8 cellular contexts compared by ENCODE assay signal in the genomic region with DNA sequence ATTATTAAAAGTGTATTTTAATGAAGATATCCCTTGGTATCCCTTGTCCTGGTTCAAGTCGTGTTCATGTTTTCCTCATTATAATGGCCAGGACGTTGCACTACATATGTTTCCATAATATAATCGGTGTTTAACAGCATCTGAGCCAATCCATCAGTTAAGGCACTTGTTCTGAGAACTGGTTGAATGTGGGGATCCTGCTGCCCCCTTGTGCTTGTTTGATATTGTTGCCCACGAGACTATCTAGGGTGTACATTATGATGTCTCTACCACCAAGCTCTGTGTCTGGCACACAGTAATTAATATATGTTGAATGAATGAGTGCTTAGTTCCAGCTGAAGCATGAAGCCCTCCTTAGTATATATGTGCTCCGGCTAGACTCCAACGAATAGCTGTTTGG.
DNase-seq lines count a peak whose midpoint lies in the region; ATAC-seq and TF ChIP-seq lines count a peak whose summit lies in the region.

No MANE protein-coding gene starts in this region.

- ATAC-seq in heart right ventricle (no peak), Right ventricle myocardium superior (ENCODE audit: poor library complexity) (no peak), HG03378 (IDR thresholded peaks at IDR 0.05; ENCODE audit: unreplicated experiment) (peak; percentile 59), GM19463 (IDR thresholded peaks at IDR 0.05; ENCODE audit: unreplicated experiment) (no peak)

- no peaks in the 10 kb centered on the region for H3K79me2 ChIP-seq in OCI-LY3 (ENCODE audit: low read length)

- H3K4me3 ChIP-seq in heart right ventricle: no peak overlapping the region
- H3K4me3 ChIP-seq in OCI-LY3 (ENCODE audit: low read length): no peak overlapping the region
- no peak overlapping the region for H3K4me3 ChIP-seq in transverse colon

- DNase-seq in heart right ventricle (no peak), Right ventricle myocardium superior (no peak), globus pallidus (ENCODE audit: low spot score) (peak; percentile 55), transverse colon (peak; percentile 49)
- DNase-seq in activated naive CD4-positive, alpha-beta T cell treated with anti-CD3 and anti-CD28 coated beads, Interleukin-2, amount 50 U/mL, for 16 hours: no peak

- no peak for TF ChIP-seq EP300 in transverse colon (IDR thresholded peaks at IDR 0.05; ENCODE audit: low read depth)

- no peak for TF ChIP-seq POLR2A in transverse colon (IDR thresholded peaks at IDR 0.05)

- intact Hi-C loops in heart right ventricle (cut with DNase I) (loop anchor here in 8 of 10 donors (1.0 to 10.0 kb wide), 6 partner anchors 191 to 201 kb away; partner anchors contain the start of gene CACNA1E (in 3 of the 8)), Right ventricle myocardium superior (cut with DNase I) (loop anchor here (2.0 kb wide), 1 partner anchor 197 kb away; no protein-coding TSS in a partner anchor), transverse colon (cut with DNase I; ENCODE audit: low total_unique reads) (no loop called here)

- no peaks in the 10 kb centered on the region for H3K4me1 ChIP-seq in heart right ventricle
- H3K4me1 ChIP-seq in OCI-LY3 (ENCODE audit: low read length): no peaks in the 10 kb centered on the region
- no peaks in the 10 kb centered on the region for H3K4me1 ChIP-seq in transverse colon

- H3K36me3 ChIP-seq in heart right ventricle (no peaks in the 10 kb centered on the region), OCI-LY3 (replicated peaks; ENCODE audit: low read depth, low read length) (no peaks in the 10 kb centered on the region), transverse colon (no peaks in the 10 kb centered on the region)

- H3K4me2 ChIP-seq in OCI-LY3 (ENCODE audit: low read length): no peak overlapping the region

- TF ChIP-seq CTCF in heart right ventricle (IDR thresholded peaks at IDR 0.05): peak in 7 of 9 donors; percentile 27 to 55 (median 45)
- TF ChIP-seq CTCF in OCI-LY3 (IDR thresholded peaks at IDR 0.05; ENCODE audit: low read depth, low read length): peak; percentile 64
- peak; percentile 22 to 62 (median 45) for TF ChIP-seq CTCF in transverse colon (IDR thresholded peaks at IDR 0.05)

- H3K9me3 ChIP-seq in heart right ventricle: peaks cover 0 to 3% (median 0%) of the 10 kb centered on the region in 11 donors
- no peaks in the 10 kb centered on the region for H3K9me3 ChIP-seq in OCI-LY3 (ENCODE audit: insufficient read depth, low read length)
- H3K9me3 ChIP-seq in transverse colon: no peaks in the 10 kb centered on the region

- no peak overlapping the region for H3K27ac ChIP-seq in heart right ventricle
- H3K27ac ChIP-seq in OCI-LY3 (ENCODE audit: low read length): no peak overlapping the region
- no peak overlapping the region for H3K27ac ChIP-seq in transverse colon

- no peak overlapping the region for H2AFZ ChIP-seq in OCI-LY3 (ENCODE audit: low read depth, low read length)

- 34 to 41% methylated on average over 6 of the region's 6 CpGs for WGBS in heart right ventricle, 2 donors
- WGBS in transverse colon (ENCODE audit: low coverage in 1 of 2), 2 donors: 13 to 32% methylated on average over 4 to 6 of the region's 6 CpGs

- no peaks in the 10 kb centered on the region for H4K20me1 ChIP-seq in OCI-LY3 (ENCODE audit: insufficient read depth, low read length)

- no peak overlapping the region for H3K9ac ChIP-seq in OCI-LY3 (ENCODE audit: low read length)

- H3K27me3 ChIP-seq in heart right ventricle (peaks cover 0 to 56% (median 35%) of the 10 kb centered on the region in 7 donors), OCI-LY3 (ENCODE audit: low read depth, low read length) (peaks cover 49% of the 10 kb centered on the region), transverse colon (no peaks in the 10 kb centered on the region)

- in situ Hi-C loops in transverse colon (cut with MboI; ENCODE audit: low pct_ligation_motif_present in 1 of 4, low pct_unique_long_range_greater_than_20kb in 1 of 4, low sequenced_read_pairs in 3 of 4): loop anchor here in 3 of 4 donors (10.0 kb wide), 2 partner anchors 181 to 201 kb away; no protein-coding TSS in a partner anchor

Comparison
In these comparisons a context has a peak if more than half of its experiments do, and no peak if none do; other contexts are left out.
1. DNase-seq: peak in globus pallidus (single experiment) and transverse colon (single experiment); none in heart right ventricle (0 of 2), Right ventricle myocardium superior (single experiment) and activated naive CD4-positive, alpha-beta T cell treated with anti-CD3 and anti-CD28 coated beads, Interleukin-2, amount 50 U/mL, for 16 hours (single experiment).
2. Peak in every context shown above with its lines, with median percentiles within 50 percentile points of each other: CTCF ChIP-seq.